In genomic region chr10:80443531-80443974, GRCh38 we compare ENCODE assay signal across 8 cellular contexts. TPM values are rescaled to one million over a fixed set of nuclear protein-coding genes. Genes with fewer than 3 reads are reported as not detected.
A peak's percentile ranks its signal among the peaks of the same experiment; 100 is the strongest.
DNase-seq lines count a peak whose midpoint lies in the region; ATAC-seq and TF ChIP-seq lines count a peak whose summit lies in the region.

No MANE protein-coding gene starts in this region.

- WGBS in body of pancreas, 2 donors, result 28 to 45% methylated on average over 3 to 6 of the region's 6 CpGs
- WGBS in mesendoderm (ENCODE audit: extremely low coverage, insufficient coverage, low lambda C conversion rate), result no CpG with 5 or more reads among the region's 6 CpGs

- H3K79me2 ChIP-seq in mesendoderm (ENCODE audit: control insufficient read depth, insufficient read depth, low read length), result no peaks in the 10 kb centered on the region

- H2BK5ac ChIP-seq in mesendoderm (ENCODE audit: low read length), result no peak overlapping the region

- no peak overlapping the region for H3K27ac ChIP-seq in body of pancreas
- H3K27ac ChIP-seq in mesendoderm (ENCODE audit: low read depth, low read length), result no peak overlapping the region

- H3K4me1 ChIP-seq in body of pancreas (no peaks in the 10 kb centered on the region), mesendoderm (ENCODE audit: control insufficient read depth, low read depth, low read length) (no peaks in the 10 kb centered on the region)

- H3K56ac ChIP-seq in mesendoderm (ENCODE audit: low read length), result no peak overlapping the region

- no peak overlapping the region for H2BK120ac ChIP-seq in mesendoderm (ENCODE audit: low read depth, low read length)

- ATAC-seq in GM21529 (IDR thresholded peaks at IDR 0.05; ENCODE audit: unreplicated experiment) (peak; percentile 61), body of pancreas (peak; percentile 48)

- H3K27me3 ChIP-seq in body of pancreas (no peaks in the 10 kb centered on the region), mesendoderm (ENCODE audit: insufficient read depth, low read length, poor library complexity) (no peaks in the 10 kb centered on the region)

- no peak overlapping the region for H3K4me2 ChIP-seq in mesendoderm (ENCODE audit: low read length)

- H3K36me3 ChIP-seq in body of pancreas (replicated peaks in 1 of 2; ENCODE audit: insufficient read depth in 1 of 2, low read depth in 2 of 2) (no peaks in the 10 kb centered on the region), mesendoderm (ENCODE audit: control insufficient read depth, insufficient read depth, low read length) (no peaks in the 10 kb centered on the region)

- H2AK5ac ChIP-seq in mesendoderm (ENCODE audit: low read length), result no peak overlapping the region

- no peak overlapping the region for H3K4me3 ChIP-seq in body of pancreas
- no peak overlapping the region for H3K4me3 ChIP-seq in mesendoderm (ENCODE audit: low read length)

- H3K79me1 ChIP-seq in mesendoderm (ENCODE audit: low read length), result no peaks in the 10 kb centered on the region

- H4K8ac ChIP-seq in mesendoderm (ENCODE audit: low read depth, low read length), result no peak overlapping the region

- DNase-seq in DMS 273 (lab: John Stamatoyannopoulos, UW; ENCODE audit: unreplicated experiment), result peak; percentile 87
- DNase-seq in NCI-H82 (lab: John Stamatoyannopoulos, UW), result peak; percentile 62
- DNase-seq in body of pancreas, result peak in 2 of 4 donors; percentile 17 to 60
- DNase-seq in mesendoderm, result peak; percentile 74
- DNase-seq in NCI-H510A treated with DMSO at 0.1 percent for 48 hours (lab: John Stamatoyannopoulos, UW), result no peak
- DNase-seq in putamen (ENCODE audit: low spot score), result no peak
- no peak for DNase-seq in NCI-H1092 treated with DMSO at 0.1 percent for 48 hours (lab: John Stamatoyannopoulos, UW)

- H3K4ac ChIP-seq in mesendoderm (ENCODE audit: low read depth, low read length), result no peak overlapping the region

- H3K9me3 ChIP-seq in body of pancreas, result no peaks in the 10 kb centered on the region

- H2BK15ac ChIP-seq in mesendoderm (replicated peaks; ENCODE audit: low read depth), result no peak overlapping the region

- intact Hi-C loops in body of pancreas (cut with DNase I), result no loop called here

- H4K5ac ChIP-seq in mesendoderm (ENCODE audit: low read length), result no peak overlapping the region

- peak in 5 of 7 experiments; percentile 8 to 48 (median 24) for TF ChIP-seq CTCF in body of pancreas (IDR thresholded peaks at IDR 0.05)

- no peak overlapping the region for H3K23ac ChIP-seq in mesendoderm (ENCODE audit: low read length)

- no peak overlapping the region for H3K9ac ChIP-seq in mesendoderm (ENCODE audit: low read length)

- H3K18ac ChIP-seq in mesendoderm (ENCODE audit: low read length), result no peak overlapping the region

- no peak for TF ChIP-seq POLR2A in body of pancreas (IDR thresholded peaks at IDR 0.05)

RNA-seq across cellular contexts. Expression of gene TSPAN14, which starts 10.6 kb away (rescaled TPM):
- total RNA-seq in body of pancreas, result 10 to 100 TPM; 22.3 to 63.0 TPM
- 32.4 TPM for polyA plus RNA-seq in mesendoderm (2013, experiment 1 of 2)
- 30.9 TPM for polyA plus RNA-seq in mesendoderm (2013, experiment 2 of 2)

RNA-seq across cellular contexts. Expression of gene PRXL2A, which starts 35.2 kb away (rescaled TPM):
- 100 to 1,000 TPM in 1 of 2 donors, 10 to 100 TPM in 1; 40.7 to 110 TPM for total RNA-seq in body of pancreas
- polyA plus RNA-seq in mesendoderm (2013, experiment 1 of 2), result 50.0 TPM
- 50.0 TPM for polyA plus RNA-seq in mesendoderm (2013, experiment 2 of 2)

Comparison
In these comparisons a context has a peak if more than half of its experiments do, and no peak if none do; other contexts are left out.
1. DNase-seq: peak in DMS 273 (single experiment), NCI-H82 (single experiment) and mesendoderm (single experiment); none in NCI-H510A treated with DMSO at 0.1 percent for 48 hours (single experiment), putamen (single experiment) and NCI-H1092 treated with DMSO at 0.1 percent for 48 hours (single experiment).